In genomic region chr2:120180066-120180465, GRCh38 we compare ENCODE assay signal across 32 cellular contexts. TPM values are rescaled to one million over a fixed set of nuclear protein-coding genes. Genes with fewer than 3 reads are reported as not detected.
DNase-seq lines count a peak whose midpoint lies in the region; ATAC-seq and TF ChIP-seq lines count a peak whose summit lies in the region.
"Had no signal": no experiment of that assay in that cellular context is flagged by ENCODE, and none has a peak within 500 bp of the region (broad histone marks: within the 10 kb centered on the region; RNA-seq: fewer than 3 reads in every experiment).

No MANE protein-coding gene starts in this region.

- no peak for TF ChIP-seq CTCF in osteoblast (IDR thresholded peaks at IDR 0.05; ENCODE audit: extremely low read depth, low read depth, low read length)
- no peak for TF ChIP-seq CTCF in BE2C (IDR thresholded peaks at IDR 0.05; ENCODE audit: low read depth, low read length)

- no peak overlapping the region for H3K27ac ChIP-seq in CD4-positive, CD25-positive, alpha-beta regulatory T cell (ENCODE audit: insufficient read depth, low read length, poor library complexity, severe bottlenecking)
- no peak overlapping the region for H3K27ac ChIP-seq in osteoblast (ENCODE audit: low read depth, low read length)
- H3K27ac ChIP-seq: ascending aorta, C4-2B, colonic mucosa, neutrophil, Peyer's patch, prostate gland, tibial nerve had no signal

- peaks cover 5% of the 10 kb centered on the region for H3K27me3 Mint-ChIP-seq in CD4-positive, CD25-positive, alpha-beta regulatory T cell
- no peaks in the 10 kb centered on the region for H3K27me3 Mint-ChIP-seq in activated T-helper 17 cell treated with anti-CD3 and anti-CD28 coated beads, Interleukin-2, amount 50 U/mL, for 72 hours
- H3K27me3 Mint-ChIP-seq: activated CD4-positive, alpha-beta T cell treated with anti-CD3 and anti-CD28 coated beads for 36 hours; activated naive CD8-positive, alpha-beta T cell treated with anti-CD3 and anti-CD28 coated beads, Interleukin-2, amount 10 ng/mL, durations not matched to agents 7 days and 5 days; memory B cell had no signal

- H3K9me3 ChIP-seq in CD4-positive, CD25-positive, alpha-beta regulatory T cell (ENCODE audit: control insufficient read depth in 2 of 2, low read length in 2 of 2): no peaks in the 10 kb centered on the region
- H3K9me3 ChIP-seq in osteoblast (ENCODE audit: low read depth, low read length): no peaks in the 10 kb centered on the region
- no peaks in the 10 kb centered on the region for H3K9me3 ChIP-seq in BE2C
- H3K9me3 ChIP-seq: ascending aorta, colonic mucosa, neutrophil, Peyer's patch, prostate gland, tibial nerve had no signal

- no peaks in the 10 kb centered on the region for H3K79me2 ChIP-seq in osteoblast (ENCODE audit: insufficient read depth, low read length)

- peak overlapping the region in 2 of 3 donors; percentile 74 to 76 for H3K27ac Mint-ChIP-seq in CD4-positive, CD25-positive, alpha-beta regulatory T cell
- peak overlapping the region; percentile 57 for H3K27ac Mint-ChIP-seq in activated T-helper 17 cell treated with anti-CD3 and anti-CD28 coated beads, Interleukin-2, amount 50 U/mL, for 72 hours
- H3K27ac Mint-ChIP-seq: memory B cell had no signal

- peaks cover 60% of the 10 kb centered on the region for H3K4me1 ChIP-seq in CD4-positive, CD25-positive, alpha-beta regulatory T cell (ENCODE audit: control insufficient read depth, insufficient read depth, low read length, poor library complexity, severe bottlenecking)
- H3K4me1 ChIP-seq in osteoblast (ENCODE audit: insufficient read depth, low read length) (peaks cover 2% of the 10 kb centered on the region), BE2C (no peaks in the 10 kb centered on the region)
- H3K4me1 ChIP-seq: ascending aorta, colonic mucosa, prostate gland, tibial nerve had no signal

- H3K4me3 ChIP-seq in CD4-positive, CD25-positive, alpha-beta regulatory T cell (ENCODE audit: low read depth, low read length): no peak overlapping the region
- H3K4me3 ChIP-seq in osteoblast (ENCODE audit: insufficient read depth, low read length): no peak overlapping the region
- no peak overlapping the region for H3K4me3 ChIP-seq in BE2C (ENCODE audit: low read depth, low read length)
- H3K4me3 ChIP-seq: ascending aorta, colonic mucosa, Peyer's patch, prostate gland, tibial nerve had no signal

- H3K4me1 Mint-ChIP-seq in CD4-positive, CD25-positive, alpha-beta regulatory T cell: peaks cover 3 to 77% (median 50%) of the 10 kb centered on the region in 4 donors
- peaks cover 16% of the 10 kb centered on the region for H3K4me1 Mint-ChIP-seq in activated T-helper 17 cell treated with anti-CD3 and anti-CD28 coated beads, Interleukin-2, amount 50 U/mL, for 72 hours

- H3K36me3 Mint-ChIP-seq in CD4-positive, CD25-positive, alpha-beta regulatory T cell: peaks cover 12% of the 10 kb centered on the region
- H3K36me3 Mint-ChIP-seq in activated T-helper 17 cell treated with anti-CD3 and anti-CD28 coated beads, Interleukin-2, amount 50 U/mL, for 72 hours (ENCODE audit: low read depth): no peaks in the 10 kb centered on the region

- H3K36me3 ChIP-seq in CD4-positive, CD25-positive, alpha-beta regulatory T cell (ENCODE audit: control insufficient read depth, insufficient read depth, low read length): no peaks in the 10 kb centered on the region
- no peaks in the 10 kb centered on the region for H3K36me3 ChIP-seq in osteoblast (ENCODE audit: insufficient read depth, low read length)
- no peaks in the 10 kb centered on the region for H3K36me3 ChIP-seq in BE2C
- H3K36me3 ChIP-seq: colonic mucosa, neutrophil, Peyer's patch, prostate gland had no signal

- ATAC-seq in CD4-positive, CD25-positive, alpha-beta regulatory T cell (ENCODE audit: low read depth in 2 of 2): no peak
- ATAC-seq in activated T-helper 17 cell treated with anti-CD3 and anti-CD28 coated beads, Interleukin-2, amount 50 U/mL, for 72 hours (replicated peaks): no peak
- ATAC-seq: activated CD4-positive, alpha-beta T cell treated with anti-CD3 and anti-CD28 coated beads for 36 hours; left lobe of liver; sciatic nerve had no signal

- H2AFZ ChIP-seq in osteoblast (ENCODE audit: low read length): no peak overlapping the region

- H3K9me3 Mint-ChIP-seq in CD4-positive, CD25-positive, alpha-beta regulatory T cell: peaks cover 0 to 1% (median 0%) of the 10 kb centered on the region in 7 donors
- H3K9me3 Mint-ChIP-seq in activated T-helper 17 cell treated with anti-CD3 and anti-CD28 coated beads, Interleukin-2, amount 50 U/mL, for 72 hours: no peaks in the 10 kb centered on the region
- H3K9me3 Mint-ChIP-seq: memory B cell; T-helper 2 cell treated with Interferon-gamma antibody and Interleukin-4, amounts not matched to agents 5 μg/mL and 100 μg/mL, for 36 hours had no signal

- H3K4me3 Mint-ChIP-seq in CD4-positive, CD25-positive, alpha-beta regulatory T cell: no peak overlapping the region
- H3K4me3 Mint-ChIP-seq in activated T-helper 17 cell treated with anti-CD3 and anti-CD28 coated beads, Interleukin-2, amount 50 U/mL, for 72 hours: no peak overlapping the region
- H3K4me3 Mint-ChIP-seq: activated CD4-positive, alpha-beta T cell treated with anti-CD3 and anti-CD28 coated beads for 36 hours; activated naive CD8-positive, alpha-beta T cell treated with anti-CD3 and anti-CD28 coated beads, Interleukin-2, amount 10 ng/mL, durations not matched to agents 7 days and 5 days; memory B cell had no signal

- no peaks in the 10 kb centered on the region for H3K27me3 ChIP-seq in CD4-positive, CD25-positive, alpha-beta regulatory T cell (ENCODE audit: control insufficient read depth, insufficient read depth, low read length)
- H3K27me3 ChIP-seq in osteoblast (ENCODE audit: insufficient read depth, low read length) (no peaks in the 10 kb centered on the region), BE2C (no peaks in the 10 kb centered on the region)
- H3K27me3 ChIP-seq: ascending aorta, colonic mucosa, neutrophil, Peyer's patch, tibial nerve had no signal

- no peak overlapping the region for H3K4me2 ChIP-seq in osteoblast (ENCODE audit: insufficient read depth, low read length)

- H4K20me1 ChIP-seq in osteoblast (ENCODE audit: insufficient read depth, low read length): no peaks in the 10 kb centered on the region

- DNase-seq in CD4-positive, CD25-positive, alpha-beta regulatory T cell: no peak
- DNase-seq in ELF-1 (ENCODE audit: low read depth, low spot score) (peak; percentile 58), osteoblast (ENCODE audit: insufficient read length, low spot score, missing footprints) (peak; percentile 49), BE2C (no peak), T-helper 9 cell (no peak), nucleus accumbens (lab: John Stamatoyannopoulos, UW) (no peak)
- DNase-seq: activated CD4-positive, alpha-beta T cell treated with anti-CD3 and anti-CD28 coated beads for 36 hours; activated gamma-delta T cell; activated naive CD8-positive, alpha-beta T cell treated with anti-CD3 and anti-CD28 coated beads, Interleukin-2, amount 10 ng/mL, durations not matched to agents 7 days and 5 days; activated T-cell treated with anti-CD3 and anti-CD28 coated beads, Interleukin-2, amount 50 U/mL, for 1 hour; colonic mucosa; effector CD4-positive, alpha-beta T cell; hippocampal formation; KBM-7; MM.1S; NCI-H2081; NCI-H446 treated with DMSO at 0.1 percent for 48 hours; NCI-H774; Peyer's patch; SHP77 treated with DMSO at 0.1 percent for 48 hours; stimulated activated CD4-positive, alpha-beta T cell treated with anti-CD3 and anti-CD28 coated beads, Interleukin-12 subunit alpha, Interleukin-12 subunit beta, amount 100 ng/mL, for 4 hours; stimulated activated CD4-positive, alpha-beta T cell treated with anti-CD3 and anti-CD28 coated beads, Interleukin-4, amount 100 ng/mL, for 1 hour had no signal

RNA-seq across cellular contexts. Expression of gene TMEM185B, which starts 43.1 kb away (rescaled TPM):
- total RNA-seq in CD4-positive, CD25-positive, alpha-beta regulatory T cell: 23.3 TPM
- polyA plus RNA-seq in CD4-positive, CD25-positive, alpha-beta regulatory T cell: 10 to 100 TPM; 15.6 to 19.4 (median 17.3) TPM
- total RNA-seq in activated T-helper 17 cell treated with anti-CD3 and anti-CD28 coated beads, Interleukin-2, amount 50 U/mL, for 72 hours: 10 to 100 TPM; 28.0 to 31.2 TPM
- 42.1 and 46.7 TPM in 2 replicates for total RNA-seq in osteoblast
- polyA plus RNA-seq in BE2C (2012; ENCODE audit: insufficient read depth, insufficient read length, low read depth): 19.6 TPM

Comparison
In these comparisons a context has a peak if more than half of its experiments do, and no peak if none do; other contexts are left out.
1. DNase-seq: peak in ELF-1 (single experiment) and osteoblast (single experiment); none in CD4-positive, CD25-positive, alpha-beta regulatory T cell (0 of 3), BE2C (single experiment), T-helper 9 cell (single experiment) and nucleus accumbens (0 of 56).